Comparison of ENCODE assay signal across 2 cellular contexts in the genomic region with DNA sequence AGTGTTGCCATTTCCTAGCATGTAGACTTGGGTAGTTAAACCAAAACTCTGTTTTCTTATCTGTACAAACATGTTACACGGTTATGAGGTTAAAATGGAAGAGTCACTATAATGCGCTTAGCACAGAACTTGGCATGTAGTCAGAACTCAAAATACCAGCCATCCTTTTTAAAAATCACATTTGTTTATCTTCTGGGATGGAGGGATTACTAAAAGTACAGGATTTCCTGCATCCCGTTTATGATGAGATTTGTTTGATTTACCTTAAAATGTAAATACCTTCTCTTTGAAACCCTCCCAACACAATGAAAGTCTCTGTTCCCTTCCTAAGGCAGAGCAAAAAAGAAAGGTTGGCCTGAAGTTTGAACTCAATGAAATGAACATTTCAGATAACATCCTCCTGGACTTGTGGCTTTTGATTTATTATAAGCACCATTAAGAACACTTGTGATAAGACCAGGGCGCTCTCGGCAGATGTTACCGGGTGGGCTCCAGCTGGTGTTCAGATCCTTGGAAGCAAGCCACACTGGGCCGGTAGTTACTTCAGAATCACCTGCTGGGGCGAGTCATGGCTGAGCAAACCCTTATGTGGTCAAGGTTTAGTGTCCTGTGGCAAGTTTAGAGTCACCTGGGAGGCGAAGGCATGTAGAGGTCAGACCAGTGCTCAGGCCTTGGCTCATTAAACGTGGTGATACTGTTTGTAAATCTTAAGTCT.
TF ChIP-seq lines count a peak whose summit lies in the region.

No MANE protein-coding gene starts in this region.

TF ChIP-seq in SK-N-SH, 30 proteins besides CTCF, POLR2A, EP300 and RAD21 (continued from another document):
- TF ChIP-seq, protein P1, sequence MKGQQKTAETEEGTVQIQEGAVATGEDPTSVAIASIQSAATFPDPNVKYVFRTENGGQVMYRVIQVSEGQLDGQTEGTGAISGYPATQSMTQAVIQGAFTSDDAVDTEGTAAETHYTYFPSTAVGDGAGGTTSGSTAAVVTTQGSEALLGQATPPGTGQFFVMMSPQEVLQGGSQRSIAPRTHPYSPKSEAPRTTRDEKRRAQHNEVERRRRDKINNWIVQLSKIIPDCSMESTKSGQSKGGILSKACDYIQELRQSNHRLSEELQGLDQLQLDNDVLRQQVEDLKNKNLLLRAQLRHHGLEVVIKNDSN (IDR thresholded peaks at IDR 0.05; ENCODE audit: borderline replicate concordance, low read depth), result no peak
- no peak for TF ChIP-seq TCF12 (IDR thresholded peaks at IDR 0.05)
- peak; percentile 43; the same call in 1 of the 2 replicates for TF ChIP-seq RCOR1 (IDR thresholded peaks at IDR 0.05; ENCODE audit: low read length)
TF ChIP-seq in SK-N-SH: peak in this region for 3.

TF ChIP-seq in SK-N-SH treated with all-trans-retinoic acid at 6 μM for 48 hours, 23 proteins besides CTCF, POLR2A, EP300 and RAD21 (continued from another document):
- TF ChIP-seq, protein P2, sequence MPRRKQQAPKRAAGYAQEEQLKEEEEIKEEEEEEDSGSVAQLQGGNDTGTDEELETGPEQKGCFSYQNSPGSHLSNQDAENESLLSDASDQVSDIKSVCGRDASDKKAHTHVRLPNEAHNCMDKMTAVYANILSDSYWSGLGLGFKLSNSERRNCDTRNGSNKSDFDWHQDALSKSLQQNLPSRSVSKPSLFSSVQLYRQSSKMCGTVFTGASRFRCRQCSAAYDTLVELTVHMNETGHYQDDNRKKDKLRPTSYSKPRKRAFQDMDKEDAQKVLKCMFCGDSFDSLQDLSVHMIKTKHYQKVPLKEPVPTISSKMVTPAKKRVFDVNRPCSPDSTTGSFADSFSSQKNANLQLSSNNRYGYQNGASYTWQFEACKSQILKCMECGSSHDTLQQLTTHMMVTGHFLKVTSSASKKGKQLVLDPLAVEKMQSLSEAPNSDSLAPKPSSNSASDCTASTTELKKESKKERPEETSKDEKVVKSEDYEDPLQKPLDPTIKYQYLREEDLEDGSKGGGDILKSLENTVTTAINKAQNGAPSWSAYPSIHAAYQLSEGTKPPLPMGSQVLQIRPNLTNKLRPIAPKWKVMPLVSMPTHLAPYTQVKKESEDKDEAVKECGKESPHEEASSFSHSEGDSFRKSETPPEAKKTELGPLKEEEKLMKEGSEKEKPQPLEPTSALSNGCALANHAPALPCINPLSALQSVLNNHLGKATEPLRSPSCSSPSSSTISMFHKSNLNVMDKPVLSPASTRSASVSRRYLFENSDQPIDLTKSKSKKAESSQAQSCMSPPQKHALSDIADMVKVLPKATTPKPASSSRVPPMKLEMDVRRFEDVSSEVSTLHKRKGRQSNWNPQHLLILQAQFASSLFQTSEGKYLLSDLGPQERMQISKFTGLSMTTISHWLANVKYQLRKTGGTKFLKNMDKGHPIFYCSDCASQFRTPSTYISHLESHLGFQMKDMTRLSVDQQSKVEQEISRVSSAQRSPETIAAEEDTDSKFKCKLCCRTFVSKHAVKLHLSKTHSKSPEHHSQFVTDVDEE (CRISPR knock-in tag; IDR thresholded peaks at IDR 0.05), result no peak
- no peak for TF ChIP-seq BACH2 (CRISPR knock-in tag; IDR thresholded peaks at IDR 0.05; ENCODE audit: borderline replicate concordance)
- TF ChIP-seq ESRRG (CRISPR knock-in tag; IDR thresholded peaks at IDR 0.05), result no peak
- TF ChIP-seq ISL1 (CRISPR knock-in tag; IDR thresholded peaks at IDR 0.05), result no peak
- TF ChIP-seq ZFP3 (CRISPR knock-in tag; IDR thresholded peaks at IDR 0.05), result no peak
- TF ChIP-seq TOX (CRISPR knock-in tag; IDR thresholded peaks at IDR 0.05; ENCODE audit: borderline replicate concordance), result no peak
- TF ChIP-seq, protein P3, sequence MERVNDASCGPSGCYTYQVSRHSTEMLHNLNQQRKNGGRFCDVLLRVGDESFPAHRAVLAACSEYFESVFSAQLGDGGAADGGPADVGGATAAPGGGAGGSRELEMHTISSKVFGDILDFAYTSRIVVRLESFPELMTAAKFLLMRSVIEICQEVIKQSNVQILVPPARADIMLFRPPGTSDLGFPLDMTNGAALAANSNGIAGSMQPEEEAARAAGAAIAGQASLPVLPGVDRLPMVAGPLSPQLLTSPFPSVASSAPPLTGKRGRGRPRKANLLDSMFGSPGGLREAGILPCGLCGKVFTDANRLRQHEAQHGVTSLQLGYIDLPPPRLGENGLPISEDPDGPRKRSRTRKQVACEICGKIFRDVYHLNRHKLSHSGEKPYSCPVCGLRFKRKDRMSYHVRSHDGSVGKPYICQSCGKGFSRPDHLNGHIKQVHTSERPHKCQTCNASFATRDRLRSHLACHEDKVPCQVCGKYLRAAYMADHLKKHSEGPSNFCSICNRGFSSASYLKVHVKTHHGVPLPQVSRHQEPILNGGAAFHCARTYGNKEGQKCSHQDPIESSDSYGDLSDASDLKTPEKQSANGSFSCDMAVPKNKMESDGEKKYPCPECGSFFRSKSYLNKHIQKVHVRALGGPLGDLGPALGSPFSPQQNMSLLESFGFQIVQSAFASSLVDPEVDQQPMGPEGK (CRISPR knock-in tag; IDR thresholded peaks at IDR 0.05; ENCODE audit: borderline replicate concordance), result no peak
- TF ChIP-seq ARNTL (CRISPR knock-in tag; IDR thresholded peaks at IDR 0.05; ENCODE audit: borderline replicate concordance, low read depth), result no peak
- no peak for TF ChIP-seq CSDC2 (CRISPR knock-in tag; IDR thresholded peaks at IDR 0.05)
